In the genomic region with DNA sequence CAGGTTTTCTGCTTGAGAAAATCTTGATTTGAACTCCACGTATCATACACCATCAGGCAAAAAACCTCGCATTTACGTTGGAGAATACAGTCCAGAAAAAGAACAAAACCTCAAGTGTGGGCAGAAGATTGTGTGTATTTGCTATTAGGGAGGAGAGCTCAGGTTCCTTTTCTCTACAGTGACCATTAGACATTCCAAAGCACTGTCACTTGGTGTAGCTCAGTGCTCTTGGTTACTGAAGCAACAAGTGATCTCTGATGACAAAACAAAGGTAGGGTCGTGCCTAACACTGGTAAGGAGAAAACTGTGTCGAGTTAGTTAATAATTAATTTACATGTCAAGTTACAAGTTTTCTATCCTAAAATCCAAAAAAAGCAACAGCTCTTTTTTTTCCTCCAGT, we compare ENCODE assay signal across 22 cellular contexts.
A peak's percentile ranks its signal among the peaks of the same experiment; 100 is the strongest.
DNase-seq lines count a peak whose midpoint lies in the region; ATAC-seq and TF ChIP-seq lines count a peak whose summit lies in the region.
"Had no signal": no experiment of that assay in that cellular context is flagged by ENCODE, and none has a peak within 500 bp of the region (broad histone marks: within the 10 kb centered on the region; RNA-seq: fewer than 3 reads in every experiment).

No MANE protein-coding gene starts in this region.

- intact Hi-C loops in activated naive CD4-positive, alpha-beta T cell treated with anti-CD3 and anti-CD28 coated beads for 36 hours (cut with micrococcal nuclease), result loop anchor here (5.0 kb wide), 1 partner anchor 38 kb away; no protein-coding TSS in a partner anchor
- intact Hi-C loops in prostate gland (cut with DNase I), result no loop called here

- peak; percentile 82 for ATAC-seq in left lobe of liver
- no peak for ATAC-seq in stimulated activated naive B cell treated with anti-CD40 and anti-IgM and Interleukin-4, amounts not matched to agents 10 μg/mL and 1 μg/mL and 100 μg/mL, for 72 hours (replicated peaks)
- no peak for ATAC-seq in GM18909 (IDR thresholded peaks at IDR 0.05; ENCODE audit: poor library complexity, unreplicated experiment)
- ATAC-seq: left colon, SK-N-SH treated with all-trans-retinoic acid at 6 μM for 48 hours, upper lobe of right lung had no signal

- WGBS in prostate gland, result 84% methylated on average over 5 of the region's 5 CpGs

- H3K27ac Mint-ChIP-seq in activated naive CD4-positive, alpha-beta T cell treated with anti-CD3 and anti-CD28 coated beads, Interleukin-2, amount 50 U/mL, for 24 hours, result peak overlapping the region; percentile 75
- no peak overlapping the region for H3K27ac Mint-ChIP-seq in activated naive CD4-positive, alpha-beta T cell treated with anti-CD3 and anti-CD28 coated beads for 36 hours
- H3K27ac Mint-ChIP-seq in stimulated activated naive B cell treated with anti-CD40 and anti-IgM and Interleukin-4, amounts not matched to agents 10 μg/mL and 1 μg/mL and 100 μg/mL, for 72 hours, result peak overlapping the region; percentile 59

- TF ChIP-seq CTCF in KMS-11 (conservative IDR thresholded peaks at IDR 0.05; ENCODE audit: low read depth, low read length) (no peak), prostate gland (IDR thresholded peaks at IDR 0.05) (no peak)

- no peak overlapping the region for H2AFZ ChIP-seq in KMS-11 (ENCODE audit: low read depth)

- H3K27ac ChIP-seq in KMS-11, result no peak overlapping the region
- no peak overlapping the region for H3K27ac ChIP-seq in prostate gland
- H3K27ac ChIP-seq: cardiac muscle cell, epithelial cell of prostate, RWPE1, stomach, upper lobe of right lung had no signal

- no peaks in the 10 kb centered on the region for H3K27me3 Mint-ChIP-seq in activated naive CD4-positive, alpha-beta T cell treated with anti-CD3 and anti-CD28 coated beads, Interleukin-2, amount 50 U/mL, for 24 hours
- H3K27me3 Mint-ChIP-seq in activated naive CD4-positive, alpha-beta T cell treated with anti-CD3 and anti-CD28 coated beads for 36 hours (ENCODE audit: low read depth), result no peaks in the 10 kb centered on the region
- H3K27me3 Mint-ChIP-seq in stimulated activated naive B cell treated with anti-CD40 and anti-IgM and Interleukin-4, amounts not matched to agents 10 μg/mL and 1 μg/mL and 100 μg/mL, for 72 hours, result no peaks in the 10 kb centered on the region

- no peaks in the 10 kb centered on the region for H3K9me3 ChIP-seq in prostate gland
- H3K9me3 ChIP-seq: stomach, upper lobe of right lung had no signal

- no peaks in the 10 kb centered on the region for H4K20me1 ChIP-seq in KMS-11 (ENCODE audit: insufficient read depth)

- no peaks in the 10 kb centered on the region for H3K36me3 ChIP-seq in KMS-11 (ENCODE audit: insufficient read depth)
- H3K36me3 ChIP-seq in prostate gland, result no peaks in the 10 kb centered on the region
- H3K36me3 ChIP-seq: cardiac muscle cell, upper lobe of right lung had no signal

- H3K4me3 ChIP-seq in KMS-11 (IDR thresholded peaks at IDR 0.05; ENCODE audit: insufficient read depth, low read depth, low read length), result no peak overlapping the region
- no peak overlapping the region for H3K4me3 ChIP-seq in prostate gland
- H3K4me3 ChIP-seq: cardiac muscle cell, stomach, upper lobe of right lung had no signal

- H3K4me2 ChIP-seq in KMS-11, result 0 out of 2 replicates have a peak overlapping the region, but pooled peaks have one; percentile 6

- H3K27me3 ChIP-seq in KMS-11 (ENCODE audit: insufficient read depth, low read depth), result no peaks in the 10 kb centered on the region
- H3K27me3 ChIP-seq in prostate gland (replicated peaks; ENCODE audit: insufficient read depth), result no peaks in the 10 kb centered on the region
- H3K27me3 ChIP-seq: cardiac muscle cell, stomach, upper lobe of right lung had no signal

- H3K4me3 Mint-ChIP-seq in activated naive CD4-positive, alpha-beta T cell treated with anti-CD3 and anti-CD28 coated beads, Interleukin-2, amount 50 U/mL, for 24 hours, result no peak overlapping the region
- H3K4me3 Mint-ChIP-seq in activated naive CD4-positive, alpha-beta T cell treated with anti-CD3 and anti-CD28 coated beads for 36 hours, result no peak overlapping the region
- H3K4me3 Mint-ChIP-seq in stimulated activated naive B cell treated with anti-CD40 and anti-IgM and Interleukin-4, amounts not matched to agents 10 μg/mL and 1 μg/mL and 100 μg/mL, for 72 hours, result no peak overlapping the region

- DNase-seq in activated naive CD4-positive, alpha-beta T cell treated with anti-CD3 and anti-CD28 coated beads for 36 hours, result no peak
- DNase-seq in left lobe of liver (ENCODE audit: low spot score), result no peak
- DNase-seq in stimulated activated naive B cell treated with anti-CD40 and anti-IgM and Interleukin-4, amounts not matched to agents 10 μg/mL and 1 μg/mL and 100 μg/mL, for 72 hours, result no peak
- DNase-seq in stimulated activated CD4-positive, alpha-beta T cell treated with anti-CD3 and anti-CD28 coated beads, Interleukin-4, amount 100 ng/mL, for 24 hours, result no peak
- DNase-seq in prostate gland (ENCODE audit: low spot score), result no peak
- DNase-seq: activated CD4-positive, alpha-beta T cell treated with anti-CD3 and anti-CD28 coated beads for 4 hours; C1 segment of cervical spinal cord; HCEC 1CT; Kasumi-1; left colon; NCI-H1105; NCI-H2081 treated with DMSO at 0.1 percent for 48 hours; posterior cingulate gyrus; stomach; upper lobe of right lung had no signal

- H3K79me2 ChIP-seq in KMS-11 (ENCODE audit: insufficient read depth, low read depth), result no peaks in the 10 kb centered on the region

- H3K36me3 Mint-ChIP-seq in activated naive CD4-positive, alpha-beta T cell treated with anti-CD3 and anti-CD28 coated beads, Interleukin-2, amount 50 U/mL, for 24 hours, result peaks cover 7% of the 10 kb centered on the region
- peaks cover 3% of the 10 kb centered on the region for H3K36me3 Mint-ChIP-seq in activated naive CD4-positive, alpha-beta T cell treated with anti-CD3 and anti-CD28 coated beads for 36 hours (ENCODE audit: low read depth)
- peaks cover 18 to 26% of the 10 kb centered on the region in 2 donors for H3K36me3 Mint-ChIP-seq in stimulated activated naive B cell treated with anti-CD40 and anti-IgM and Interleukin-4, amounts not matched to agents 10 μg/mL and 1 μg/mL and 100 μg/mL, for 72 hours

- CTCF ChIA-PET in activated naive CD4-positive, alpha-beta T cell treated with anti-CD3 and anti-CD28 coated beads for 36 hours (lab: Charles Lee), result interaction anchor here (0.6 to 1.7 kb wide), 2 partner anchors 73 to 148 kb away, joined by 3 read pairs; a partner anchor contains a TSS

- H3K9me3 Mint-ChIP-seq in activated naive CD4-positive, alpha-beta T cell treated with anti-CD3 and anti-CD28 coated beads, Interleukin-2, amount 50 U/mL, for 24 hours, result no peaks in the 10 kb centered on the region
- H3K9me3 Mint-ChIP-seq in activated naive CD4-positive, alpha-beta T cell treated with anti-CD3 and anti-CD28 coated beads for 36 hours, result no peaks in the 10 kb centered on the region
- peaks cover 2 to 4% of the 10 kb centered on the region in 2 donors for H3K9me3 Mint-ChIP-seq in stimulated activated naive B cell treated with anti-CD40 and anti-IgM and Interleukin-4, amounts not matched to agents 10 μg/mL and 1 μg/mL and 100 μg/mL, for 72 hours

- H3K9ac ChIP-seq in KMS-11, result no peak overlapping the region

- H3K4me1 Mint-ChIP-seq in activated naive CD4-positive, alpha-beta T cell treated with anti-CD3 and anti-CD28 coated beads, Interleukin-2, amount 50 U/mL, for 24 hours, result peaks cover 46% of the 10 kb centered on the region
- peaks cover 26% of the 10 kb centered on the region for H3K4me1 Mint-ChIP-seq in activated naive CD4-positive, alpha-beta T cell treated with anti-CD3 and anti-CD28 coated beads for 36 hours (ENCODE audit: low read depth)
- peaks cover 33 to 72% of the 10 kb centered on the region in 2 donors for H3K4me1 Mint-ChIP-seq in stimulated activated naive B cell treated with anti-CD40 and anti-IgM and Interleukin-4, amounts not matched to agents 10 μg/mL and 1 μg/mL and 100 μg/mL, for 72 hours

- TF ChIP-seq POLR2A in prostate gland (IDR thresholded peaks at IDR 0.05), result no peak

- H3K4me1 ChIP-seq in KMS-11 (ENCODE audit: low read depth, poor library complexity, severe bottlenecking) (peaks cover 88% of the 10 kb centered on the region), prostate gland (replicated peaks) (no peaks in the 10 kb centered on the region)
